Comparison of ENCODE assay signal across 27 cellular contexts in the genomic region with DNA sequence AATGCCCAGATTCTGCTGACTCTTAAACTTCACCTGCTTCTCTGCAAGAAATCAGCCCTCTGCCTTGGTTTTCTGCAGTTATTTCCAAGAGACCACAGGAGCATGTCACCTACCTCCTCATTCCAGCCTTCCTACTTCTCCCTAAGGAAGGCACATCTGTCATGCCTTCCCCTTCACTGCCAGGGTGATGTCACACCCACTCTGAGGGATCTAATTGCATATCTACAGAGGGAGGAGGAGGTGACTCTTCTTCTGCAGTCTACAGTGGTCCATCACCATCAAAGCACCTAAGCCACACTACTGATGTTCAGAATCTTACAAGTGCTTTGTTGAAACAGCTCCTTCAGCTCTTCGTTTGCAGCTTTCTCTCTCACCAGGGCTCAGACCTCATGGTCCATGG.
"Had no signal": no experiment of that assay in that cellular context is flagged by ENCODE, and none has a peak within 500 bp of the region (broad histone marks: within the 10 kb centered on the region; RNA-seq: fewer than 3 reads in every experiment).

No MANE protein-coding gene starts in this region.

- ATAC-seq: activated T-cell treated with anti-CD3 and anti-CD28 coated beads, Interleukin-2, amount 50 U/mL, for 4 hours; activated T-helper 17 cell treated with anti-CD3 and anti-CD28 coated beads, Interleukin-2, amount 50 U/mL, for 72 hours; heart right ventricle; natural killer cell treated with Interleukin-12 subunit alpha and Interleukin-12 subunit beta and Interleukin-15 and Interleukin-18, amount 100 ng/mL, for 72 hours; right cardiac atrium; stimulated activated naive B cell treated with anti-CD40 and anti-IgM and Interleukin-4, amounts not matched to agents 10 μg/mL and 1 μg/mL and 100 μg/mL, for 72 hours; upper lobe of right lung; WTC11 had no signal

- H3K27ac ChIP-seq: brain microvascular endothelial cell, esophagus muscularis mucosa, heart right ventricle, left ventricle myocardium inferior, stomach, tibial artery, upper lobe of right lung had no signal

- H3K4me1 Mint-ChIP-seq: activated CD4-positive, alpha-beta memory T cell treated with anti-CD3 and anti-CD28 coated beads, Interleukin-2, amount 10 ng/mL, durations not matched to agents 7 days and 5 days; activated CD4-positive, alpha-beta T cell treated with anti-CD3 and anti-CD28 coated beads, Interleukin-2, amount 10 ng/mL, durations not matched to agents 7 days and 5 days; activated T-helper 17 cell treated with anti-CD3 and anti-CD28 coated beads, Interleukin-2, amount 50 U/mL, for 72 hours; stimulated activated naive B cell treated with anti-CD40 and anti-IgM and Interleukin-4, amounts not matched to agents 10 μg/mL and 1 μg/mL and 100 μg/mL, for 72 hours had no signal

- H3K4me3 ChIP-seq: esophagus muscularis mucosa, heart right ventricle, left ventricle myocardium inferior, lung, mucosa of descending colon, stomach, tibial artery, upper lobe of right lung had no signal

- H3K36me3 Mint-ChIP-seq: natural killer cell treated with Interleukin-12 subunit alpha and Interleukin-12 subunit beta and Interleukin-15 and Interleukin-18, amount 100 ng/mL, for 72 hours; stimulated activated naive B cell treated with anti-CD40 and anti-IgM and Interleukin-4, amounts not matched to agents 10 μg/mL and 1 μg/mL and 100 μg/mL, for 72 hours had no signal

- H3K36me3 ChIP-seq: brain microvascular endothelial cell, esophagus muscularis mucosa, heart right ventricle, left ventricle myocardium inferior, stomach, tibial artery, upper lobe of right lung had no signal

- H3K4me1 ChIP-seq: esophagus muscularis mucosa, heart right ventricle, left ventricle myocardium inferior, tibial artery, upper lobe of right lung had no signal

- H3K4me3 Mint-ChIP-seq: activated CD4-positive, alpha-beta memory T cell treated with anti-CD3 and anti-CD28 coated beads, Interleukin-2, amount 10 ng/mL, durations not matched to agents 7 days and 5 days; activated CD4-positive, alpha-beta T cell treated with anti-CD3 and anti-CD28 coated beads, Interleukin-2, amount 10 ng/mL, durations not matched to agents 7 days and 5 days; activated T-cell treated with anti-CD3 and anti-CD28 coated beads, Interleukin-2, amount 50 U/mL, for 4 hours; activated T-helper 17 cell treated with anti-CD3 and anti-CD28 coated beads, Interleukin-2, amount 50 U/mL, for 72 hours; dendritic cell treated with granulocyte-macrophage colony-stimulating factor and Interleukin-4, amounts not matched to agents 40 ng/mL and 50 ng/mL, for 4 days; endodermal cell; natural killer cell treated with Interleukin-12 subunit alpha and Interleukin-12 subunit beta and Interleukin-15 and Interleukin-18, amount 100 ng/mL, for 72 hours; stimulated activated naive B cell treated with anti-CD40 and anti-IgM and Interleukin-4, amounts not matched to agents 10 μg/mL and 1 μg/mL and 100 μg/mL, for 72 hours; WTC11 had no signal

- H3K27ac Mint-ChIP-seq: activated CD4-positive, alpha-beta memory T cell treated with anti-CD3 and anti-CD28 coated beads, Interleukin-2, amount 10 ng/mL, durations not matched to agents 7 days and 5 days; activated CD4-positive, alpha-beta T cell treated with anti-CD3 and anti-CD28 coated beads, Interleukin-2, amount 10 ng/mL, durations not matched to agents 7 days and 5 days; activated T-helper 17 cell treated with anti-CD3 and anti-CD28 coated beads, Interleukin-2, amount 50 U/mL, for 72 hours; dendritic cell treated with granulocyte-macrophage colony-stimulating factor and Interleukin-4, amounts not matched to agents 40 ng/mL and 50 ng/mL, for 4 days; endodermal cell; natural killer cell treated with Interleukin-12 subunit alpha and Interleukin-12 subunit beta and Interleukin-15 and Interleukin-18, amount 100 ng/mL, for 72 hours; stimulated activated naive B cell treated with anti-CD40 and anti-IgM and Interleukin-4, amounts not matched to agents 10 μg/mL and 1 μg/mL and 100 μg/mL, for 72 hours; WTC11 had no signal

- H3K27me3 Mint-ChIP-seq: activated CD4-positive, alpha-beta memory T cell treated with anti-CD3 and anti-CD28 coated beads, Interleukin-2, amount 10 ng/mL, durations not matched to agents 7 days and 5 days; activated CD4-positive, alpha-beta T cell treated with anti-CD3 and anti-CD28 coated beads, Interleukin-2, amount 10 ng/mL, durations not matched to agents 7 days and 5 days; dendritic cell treated with granulocyte-macrophage colony-stimulating factor and Interleukin-4, amounts not matched to agents 40 ng/mL and 50 ng/mL, for 4 days had no signal

- DNase-seq: activated CD4-positive, alpha-beta memory T cell treated with anti-CD3 and anti-CD28 coated beads, Interleukin-2, amount 10 ng/mL, durations not matched to agents 7 days and 5 days; activated CD4-positive, alpha-beta T cell treated with anti-CD3 and anti-CD28 coated beads for 1 hour; activated CD4-positive, alpha-beta T cell treated with anti-CD3 and anti-CD28 coated beads, Interleukin-2, amount 10 ng/mL, durations not matched to agents 7 days and 5 days; activated gamma-delta T cell treated with Interleukin-2 at 50 U/mL for 16 hours; activated naive CD4-positive, alpha-beta T cell treated with anti-CD3 and anti-CD28 coated beads, Interleukin-2, amount 50 U/mL, for 16 hours; activated T-cell treated with anti-CD3 and anti-CD28 coated beads, Interleukin-2, amount 50 U/mL, for 4 hours; amniotic stem cell; brain microvascular endothelial cell; central memory CD4-positive, alpha-beta T cell; endodermal cell; foreskin melanocyte; heart right ventricle; left ventricle myocardium inferior; mucosa of descending colon; right cardiac atrium; stimulated activated CD4-positive, alpha-beta T cell treated with anti-CD3 and anti-CD28 coated beads, Interleukin-15, amount 100 ng/mL, for 24 hours; stimulated activated CD4-positive, alpha-beta T cell treated with anti-CD3 and anti-CD28 coated beads, Interleukin-2, amount 100 ng/mL, for 24 hours; stimulated activated naive B cell treated with anti-CD40 and anti-IgM and Interleukin-4, amounts not matched to agents 10 μg/mL and 1 μg/mL and 100 μg/mL, for 72 hours; stomach; tibial artery; upper lobe of right lung had no signal

- H3K27me3 ChIP-seq: brain microvascular endothelial cell, esophagus muscularis mucosa, tibial artery, upper lobe of right lung had no signal

- H3K9me3 ChIP-seq: esophagus muscularis mucosa, mucosa of descending colon, tibial artery, upper lobe of right lung had no signal

- H3K9me3 Mint-ChIP-seq: activated T-helper 17 cell treated with anti-CD3 and anti-CD28 coated beads, Interleukin-2, amount 50 U/mL, for 72 hours; dendritic cell treated with granulocyte-macrophage colony-stimulating factor and Interleukin-4, amounts not matched to agents 40 ng/mL and 50 ng/mL, for 4 days had no signal
